In the genomic region with DNA sequence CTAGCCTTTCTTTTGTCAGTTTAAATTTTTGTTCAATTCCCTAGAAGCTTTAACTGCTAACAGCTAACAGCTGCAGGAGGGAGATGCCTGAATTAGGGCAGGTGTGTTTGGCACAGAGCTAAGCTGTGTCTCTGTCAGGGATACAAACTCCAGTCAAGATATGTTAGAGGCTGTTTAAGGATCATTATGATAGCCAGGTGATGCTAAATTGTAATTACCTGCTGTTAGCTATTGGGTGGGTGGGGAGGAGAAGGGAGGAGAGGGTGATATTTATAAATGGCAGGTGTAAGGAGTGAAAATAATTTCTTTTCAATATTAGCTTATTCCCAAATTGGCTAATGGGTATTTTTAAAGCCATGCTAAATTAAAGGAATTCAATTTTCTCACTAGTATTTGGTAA, we compare ENCODE assay signal across 24 cellular contexts. TPM values are rescaled to one million over a fixed set of nuclear protein-coding genes. Genes with fewer than 3 reads are reported as not detected.
"Had no signal": no experiment of that assay in that cellular context is flagged by ENCODE, and none has a peak within 500 bp of the region (broad histone marks: within the 10 kb centered on the region; RNA-seq: fewer than 3 reads in every experiment).

A gene (plus strand): TSS at position 301 of the 400 bp plus-strand sequence. CDS start 406 bp downstream, outside the sequence.

- DNase-seq: activated CD4-positive, alpha-beta memory T cell treated with anti-CD3 and anti-CD28 coated beads, Interleukin-2, amount 10 ng/mL, durations not matched to agents 7 days and 5 days; activated CD4-positive, alpha-beta T cell treated with anti-CD3 and anti-CD28 coated beads, Interleukin-2, amount 10 ng/mL, durations not matched to agents 24 days and 14 days; activated effector memory CD4-positive, alpha-beta T cell treated with anti-CD3 and anti-CD28 coated beads, Interleukin-2, amount 50 U/mL, for 16 hours; activated naive CD4-positive, alpha-beta T cell treated with anti-CD3 and anti-CD28 coated beads, Interleukin-2, amount 10 ng/mL, durations not matched to agents 7 days and 5 days; amygdala; colonic mucosa; dorsolateral prefrontal cortex; effector memory CD8-positive, alpha-beta T cell; gastrocnemius medialis; islet precursor cell; left colon; nephron progenitor cell; nucleus accumbens; right lobe of liver; stimulated activated CD4-positive, alpha-beta T cell treated with anti-CD3 and anti-CD28 coated beads, Interleukin-1b, Interleukin-23, amount 100 ng/mL, for 48 hours; substantia nigra; tibial artery had no signal

- H3K9me3 Mint-ChIP-seq: activated CD4-positive, alpha-beta T cell treated with anti-CD3 and anti-CD28 coated beads, Interleukin-2, amount 10 ng/mL, durations not matched to agents 24 days and 14 days; activated naive CD4-positive, alpha-beta T cell treated with anti-CD3 and anti-CD28 coated beads, Interleukin-2, amount 10 ng/mL, durations not matched to agents 7 days and 5 days; effector memory CD8-positive, alpha-beta T cell; nephron progenitor cell; stimulated activated naive CD8-positive, alpha-beta T cell treated with anti-CD3 and anti-CD28 coated beads, Interleukin-15, Interleukin-2, amounts not matched to agents 100 ng/mL and 50 ng/mL, for 24 hours had no signal

- H3K4me3 Mint-ChIP-seq: activated CD4-positive, alpha-beta memory T cell treated with anti-CD3 and anti-CD28 coated beads, Interleukin-2, amount 10 ng/mL, durations not matched to agents 7 days and 5 days; activated CD4-positive, alpha-beta T cell treated with anti-CD3 and anti-CD28 coated beads, Interleukin-2, amount 10 ng/mL, durations not matched to agents 24 days and 14 days; activated naive CD4-positive, alpha-beta T cell treated with anti-CD3 and anti-CD28 coated beads, Interleukin-2, amount 10 ng/mL, durations not matched to agents 7 days and 5 days; effector memory CD8-positive, alpha-beta T cell; memory B cell; nephron progenitor cell; stimulated activated naive CD8-positive, alpha-beta T cell treated with anti-CD3 and anti-CD28 coated beads, Interleukin-15, Interleukin-2, amounts not matched to agents 100 ng/mL and 50 ng/mL, for 24 hours had no signal

- H3K27me3 Mint-ChIP-seq: effector memory CD8-positive, alpha-beta T cell; memory B cell had no signal

- H3K27ac Mint-ChIP-seq: activated CD4-positive, alpha-beta memory T cell treated with anti-CD3 and anti-CD28 coated beads, Interleukin-2, amount 10 ng/mL, durations not matched to agents 7 days and 5 days; activated CD4-positive, alpha-beta T cell treated with anti-CD3 and anti-CD28 coated beads, Interleukin-2, amount 10 ng/mL, durations not matched to agents 24 days and 14 days; activated naive CD4-positive, alpha-beta T cell treated with anti-CD3 and anti-CD28 coated beads, Interleukin-2, amount 10 ng/mL, durations not matched to agents 7 days and 5 days; effector memory CD8-positive, alpha-beta T cell; memory B cell; nephron progenitor cell; stimulated activated naive CD8-positive, alpha-beta T cell treated with anti-CD3 and anti-CD28 coated beads, Interleukin-15, Interleukin-2, amounts not matched to agents 100 ng/mL and 50 ng/mL, for 24 hours had no signal

- ATAC-seq: effector memory CD8-positive, alpha-beta T cell; gastrocnemius medialis; right lobe of liver had no signal

- H3K36me3 Mint-ChIP-seq: activated naive CD4-positive, alpha-beta T cell treated with anti-CD3 and anti-CD28 coated beads, Interleukin-2, amount 10 ng/mL, durations not matched to agents 7 days and 5 days had no signal

RNA-seq across cellular contexts. Expression of the gene that starts here (rescaled TPM):
- total RNA-seq: activated CD4-positive, alpha-beta memory T cell treated with anti-CD3 and anti-CD28 coated beads, Interleukin-2, amount 10 ng/mL, durations not matched to agents 7 days and 5 days; activated CD4-positive, alpha-beta T cell treated with anti-CD3 and anti-CD28 coated beads, Interleukin-2, amount 10 ng/mL, durations not matched to agents 24 days and 14 days; bronchial epithelial cell; colonic mucosa; endothelial cell of umbilical vein; esophagus muscularis mucosa; gastrocnemius medialis; left colon; lower leg skin; myocyte; right lobe of liver had no signal
- polyA plus RNA-seq: endothelial cell of umbilical vein had no signal
